In genomic region chr16:4615389-4616046, GRCh38 we compare ENCODE assay signal across 8 cellular contexts. TPM values are rescaled to one million over a fixed set of nuclear protein-coding genes. Genes with fewer than 3 reads are reported as not detected.
DNase-seq lines count a peak whose midpoint lies in the region; ATAC-seq and TF ChIP-seq lines count a peak whose summit lies in the region.

No MANE protein-coding gene starts in this region.

- H3K27ac ChIP-seq in Peyer's patch, result peak overlapping the region; percentile 80 to 95 (median 94)
- peak overlapping the region; percentile 85 for H3K27ac ChIP-seq in epithelial cell of prostate
- H3K27ac ChIP-seq in ovary, result peak overlapping the region; percentile 69 to 70

- H3K27me3 ChIP-seq in Peyer's patch, result no peaks in the 10 kb centered on the region
- no peaks in the 10 kb centered on the region for H3K27me3 ChIP-seq in ovary

- WGBS in ovary, 3 donors, result 61 to 71% (median 67%) methylated on average over 34 to 38 of the region's 38 CpGs

- TF ChIP-seq POLR2A in Peyer's patch (IDR thresholded peaks at IDR 0.05) (no peak), ovary (IDR thresholded peaks at IDR 0.05) (no peak)

- intact Hi-C loops in ovary (cut with DNase I), result loop anchor here in 1 of 4 donors (10.0 kb wide), 1 partner anchor 339 kb away; the partner anchor contains the start of gene SEC14L5

- H3K4me1 ChIP-seq in Peyer's patch, result peaks cover 4 to 65% (median 23%) of the 10 kb centered on the region in 4 donors
- H3K4me1 ChIP-seq in ovary (ENCODE audit: insufficient read depth), result peaks cover 18% of the 10 kb centered on the region

- ATAC-seq in HG03095 (IDR thresholded peaks at IDR 0.05; ENCODE audit: unreplicated experiment) (no peak), HG03025 (IDR thresholded peaks at IDR 0.05; ENCODE audit: low FRiP score, unreplicated experiment) (no peak), HG03135 (IDR thresholded peaks at IDR 0.05; ENCODE audit: unreplicated experiment) (no peak)

- no peak for TF ChIP-seq CTCF in Peyer's patch (IDR thresholded peaks at IDR 0.05)
- no peak for TF ChIP-seq CTCF in ovary (IDR thresholded peaks at IDR 0.05)

- peak overlapping the region; percentile 87 to 97 (median 94) for H3K4me3 ChIP-seq in Peyer's patch
- peak overlapping the region; percentile 95 for H3K4me3 ChIP-seq in ovary

- TF ChIP-seq EP300 in ovary (IDR thresholded peaks at IDR 0.05), result no peak

- DNase-seq in COLO668 (lab: John Stamatoyannopoulos, UW; ENCODE audit: unreplicated experiment) (peak; percentile 55), Peyer's patch (no peak), epithelial cell of prostate (ENCODE audit: low read depth, low spot score) (no peak), ovary (peak; percentile 55 to 79 (median 72)), NOMO-1 treated with DMSO at 0.1 percent for 48 hours (lab: John Stamatoyannopoulos, UW; ENCODE audit: unreplicated experiment) (no peak)

- H3K9me3 ChIP-seq in Peyer's patch (no peaks in the 10 kb centered on the region), ovary (no peaks in the 10 kb centered on the region)

- H3K36me3 ChIP-seq in Peyer's patch (no peaks in the 10 kb centered on the region), ovary (no peaks in the 10 kb centered on the region)

RNA-seq across cellular contexts. Expression of gene UBALD1, which starts 0.8 kb away (rescaled TPM):
- 10 to 100 TPM; 11.6 to 25.1 (median 18.1) TPM for total RNA-seq in Peyer's patch
- total RNA-seq in ovary, result 10 to 100 TPM in 6 of 7 donors, 1 to 10 TPM in 1; 9.3 to 39.5 (median 21.4) TPM
- polyA plus RNA-seq in ovary, result 10 to 100 TPM in 1 of 2 donors, under 1 TPM in 1; 0.43 to 24.0 TPM

RNA-seq across cellular contexts. Expression of gene MGRN1, which starts 9.1 kb away (rescaled TPM):
- 100 to 1,000 TPM in 2 of 4 donors, 10 to 100 TPM in 2; 74.1 to 147 (median 93.8) TPM for total RNA-seq in Peyer's patch
- total RNA-seq in ovary, result 10 to 100 TPM; 23.2 to 94.2 (median 64.6) TPM
- polyA plus RNA-seq in ovary, result 10 to 100 TPM; 21.5 to 27.9 TPM

RNA-seq across cellular contexts. Expression of gene C16orf96, which starts 59.4 kb away (rescaled TPM):
- total RNA-seq in Peyer's patch, result not detected
- total RNA-seq in ovary, result under 1 TPM; 0.10 to 0.30 (median 0.13) TPM
- polyA plus RNA-seq in ovary, result under 1 TPM; 0.07 to 0.08 TPM

Comparison
In these comparisons a context has a peak if more than half of its experiments do, and no peak if none do; other contexts are left out.
1. DNase-seq: peak in COLO668 (single experiment) and ovary (5 of 5); none in Peyer's patch (0 of 3), epithelial cell of prostate (single experiment) and NOMO-1 treated with DMSO at 0.1 percent for 48 hours (single experiment).
2. Peak in every context shown above with its lines, with median percentiles within 50 percentile points of each other: H3K27ac ChIP-seq.